In genomic region chr9:97954550-97954989, GRCh38 we compare ENCODE assay signal across 8 cellular contexts. TPM values are rescaled to one million over a fixed set of nuclear protein-coding genes. Genes with fewer than 3 reads are reported as not detected.
DNase-seq lines count a peak whose midpoint lies in the region; ATAC-seq and TF ChIP-seq lines count a peak whose summit lies in the region.

No MANE protein-coding gene starts in this region.

- H4K20me1 ChIP-seq in hepatocyte (ENCODE audit: insufficient read depth, poor library complexity, severe bottlenecking) = no peaks in the 10 kb centered on the region

- H3K9me3 Mint-ChIP-seq in activated T-helper 17 cell treated with anti-CD3 and anti-CD28 coated beads, Interleukin-2, amount 50 U/mL, for 72 hours = no peaks in the 10 kb centered on the region

- H3K27me3 Mint-ChIP-seq in activated T-helper 17 cell treated with anti-CD3 and anti-CD28 coated beads, Interleukin-2, amount 50 U/mL, for 72 hours = no peaks in the 10 kb centered on the region

- H3K4me2 ChIP-seq in hepatocyte = no peak overlapping the region

- ATAC-seq in GM19025 (IDR thresholded peaks at IDR 0.05; ENCODE audit: low read depth, unreplicated experiment) = peak; percentile 74
- ATAC-seq in activated T-helper 17 cell treated with anti-CD3 and anti-CD28 coated beads, Interleukin-2, amount 50 U/mL, for 72 hours (replicated peaks) = peak; percentile 83

- H3K36me3 ChIP-seq in hepatocyte (replicated peaks; ENCODE audit: insufficient read depth, low read depth) = no peaks in the 10 kb centered on the region

- no peak overlapping the region for H2AFZ ChIP-seq in hepatocyte

- DNase-seq in AML-193 (lab: John Stamatoyannopoulos, UW) (peak; percentile 38 to 49), HT-29 (ENCODE audit: low spot score) (peak; percentile 72), RPMI7951 (ENCODE audit: low read depth) (peak; percentile 31), hepatocyte (ENCODE audit: low spot score) (peak; percentile 60), midbrain (lab: John Stamatoyannopoulos, UW) (no peak)
- peak; percentile 28 to 36 for DNase-seq in stimulated activated CD4-positive, alpha-beta T cell treated with anti-CD3 and anti-CD28 coated beads, Interleukin-2, amount 100 ng/mL, for 48 hours

- H3K4me1 ChIP-seq in hepatocyte (ENCODE audit: insufficient read depth) = no peaks in the 10 kb centered on the region

- H3K27ac Mint-ChIP-seq in activated T-helper 17 cell treated with anti-CD3 and anti-CD28 coated beads, Interleukin-2, amount 50 U/mL, for 72 hours = no peak overlapping the region

- no peaks in the 10 kb centered on the region for H3K9me3 ChIP-seq in hepatocyte (ENCODE audit: low read depth)

- no peak overlapping the region for H3K4me3 Mint-ChIP-seq in activated T-helper 17 cell treated with anti-CD3 and anti-CD28 coated beads, Interleukin-2, amount 50 U/mL, for 72 hours

- H3K4me3 ChIP-seq in hepatocyte = no peak overlapping the region

- H3K9me2 ChIP-seq in hepatocyte (replicated peaks; ENCODE audit: insufficient read depth) = no peaks in the 10 kb centered on the region

- no peaks in the 10 kb centered on the region for H3K79me2 ChIP-seq in hepatocyte

- H3K36me3 Mint-ChIP-seq in activated T-helper 17 cell treated with anti-CD3 and anti-CD28 coated beads, Interleukin-2, amount 50 U/mL, for 72 hours (ENCODE audit: low read depth) = no peaks in the 10 kb centered on the region

- no peak overlapping the region for H3K27ac ChIP-seq in hepatocyte

- H3K27me3 ChIP-seq in hepatocyte = no peaks in the 10 kb centered on the region

- H3K4me1 Mint-ChIP-seq in activated T-helper 17 cell treated with anti-CD3 and anti-CD28 coated beads, Interleukin-2, amount 50 U/mL, for 72 hours = peaks cover 8% of the 10 kb centered on the region

- peak; percentile 50 for TF ChIP-seq CTCF in hepatocyte (IDR thresholded peaks at IDR 0.05; ENCODE audit: poor library complexity)

RNA-seq across cellular contexts. Expression of gene HEMGN, which starts 16.6 kb away (rescaled TPM):
- total RNA-seq in HT-29 (2014; rRNA removed; shearing (Covaris generic)) = not detected in 2 replicates
- total RNA-seq in RPMI7951 (2014; rRNA removed; shearing (Covaris generic)) = not detected in 2 replicates
- 1 to 10 TPM in 1 of 2 donors, under 1 TPM in 1; 0.95 to 1.2 TPM for total RNA-seq in activated T-helper 17 cell treated with anti-CD3 and anti-CD28 coated beads, Interleukin-2, amount 50 U/mL, for 72 hours
- total RNA-seq in hepatocyte = not detected in 2 replicates
- polyA plus RNA-seq in hepatocyte = not detected in 2 replicates

RNA-seq across cellular contexts. Expression of gene ANP32B, which starts 28.6 kb away (rescaled TPM):
- total RNA-seq in HT-29 (2014; rRNA removed; shearing (Covaris generic)) = 11.5 and 22.7 TPM in 2 replicates
- 12.4 and 12.7 TPM in 2 replicates for total RNA-seq in RPMI7951 (2014; rRNA removed; shearing (Covaris generic))
- total RNA-seq in activated T-helper 17 cell treated with anti-CD3 and anti-CD28 coated beads, Interleukin-2, amount 50 U/mL, for 72 hours = 100 to 1,000 TPM; 182 to 257 TPM
- total RNA-seq in hepatocyte = 15.4 and 18.5 TPM in 2 replicates
- polyA plus RNA-seq in hepatocyte = 64.3 and 75.3 TPM in 2 replicates

RNA-seq across cellular contexts. Expression of gene TRMO, which starts 32.3 kb away (rescaled TPM):
- 16.1 and 25.3 TPM in 2 replicates for total RNA-seq in HT-29 (2014; rRNA removed; shearing (Covaris generic))
- total RNA-seq in RPMI7951 (2014; rRNA removed; shearing (Covaris generic)) = 16.9 and 22.9 TPM in 2 replicates
- 10 to 100 TPM; 21.3 to 23.6 TPM for total RNA-seq in activated T-helper 17 cell treated with anti-CD3 and anti-CD28 coated beads, Interleukin-2, amount 50 U/mL, for 72 hours
- total RNA-seq in hepatocyte = 17.9 and 22.6 TPM in 2 replicates
- polyA plus RNA-seq in hepatocyte = 10.3 and 10.8 TPM in 2 replicates
